In genomic region chr16:23651943-23652468, GRCh38 we compare ENCODE assay signal across 23 cellular contexts. TPM values are rescaled to one million over a fixed set of nuclear protein-coding genes. Genes with fewer than 3 reads are reported as not detected.
DNase-seq lines count a peak whose midpoint lies in the region; ATAC-seq and TF ChIP-seq lines count a peak whose summit lies in the region.
"Had no signal": no experiment of that assay in that cellular context is flagged by ENCODE, and none has a peak within 500 bp of the region (broad histone marks: within the 10 kb centered on the region; RNA-seq: fewer than 3 reads in every experiment).

No MANE protein-coding gene starts in this region.

- CTCF ChIA-PET in activated CD4-positive, alpha-beta T cell treated with anti-CD3 and anti-CD28 coated beads for 36 hours (lab: Charles Lee), result interaction anchor here (1.2 to 2.4 kb wide), 2 partner anchors 16 to 95 kb away, joined by 3 to 14 read pairs; no protein-coding TSS in a partner anchor

- POLR2A ChIA-PET in activated CD4-positive, alpha-beta T cell treated with anti-CD3 and anti-CD28 coated beads for 36 hours (lab: Charles Lee), result no interaction called here

- H3K36me3 ChIP-seq in neutrophil (peaks cover 9% of the 10 kb centered on the region), SJCRH30 (peaks cover 42% of the 10 kb centered on the region)

- TF ChIP-seq CTCF in neutrophil (IDR thresholded peaks at IDR 0.05), result no peak

- H3K27ac ChIP-seq in neutrophil (peak overlapping the region; percentile 74), SJCRH30 (no peak overlapping the region)
- H3K27ac ChIP-seq: heart left ventricle, psoas muscle, SK-N-MC, tibial nerve had no signal

- intact Hi-C loops in activated CD4-positive, alpha-beta T cell treated with anti-CD3 and anti-CD28 coated beads for 36 hours (cut with DNase I, micrococcal nuclease), result loop anchor here in 1 of 2 experiments (1.0 kb wide), 1 partner anchor 18 kb away; no protein-coding TSS in a partner anchor

- H3K4me3 Mint-ChIP-seq in activated CD4-positive, alpha-beta T cell treated with anti-CD3 and anti-CD28 coated beads for 36 hours, result no peak overlapping the region
- H3K4me3 Mint-ChIP-seq in natural killer cell treated with Interleukin-12 subunit alpha and Interleukin-12 subunit beta and Interleukin-15 and Interleukin-18, amount 100 ng/mL, for 72 hours, result no peak overlapping the region
- H3K4me3 Mint-ChIP-seq: GM23338, nephron had no signal

- peaks cover 50% of the 10 kb centered on the region for H3K36me3 Mint-ChIP-seq in activated CD4-positive, alpha-beta T cell treated with anti-CD3 and anti-CD28 coated beads for 36 hours (ENCODE audit: low read depth)
- peaks cover 24% of the 10 kb centered on the region for H3K36me3 Mint-ChIP-seq in natural killer cell treated with Interleukin-12 subunit alpha and Interleukin-12 subunit beta and Interleukin-15 and Interleukin-18, amount 100 ng/mL, for 72 hours

- DNase-seq in activated CD4-positive, alpha-beta T cell treated with anti-CD3 and anti-CD28 coated beads for 36 hours, result peak; percentile 14
- DNase-seq in activated CD4-positive, alpha-beta T cell treated with anti-CD3 and anti-CD28 coated beads, Interleukin-2, amount 50 U/mL, for 48 hours, result no peak
- DNase-seq in SJCRH30, result no peak
- DNase-seq in natural killer cell treated with Interleukin-12 subunit alpha and Interleukin-12 subunit beta and Interleukin-15 and Interleukin-18, amount 100 ng/mL, for 72 hours (ENCODE audit: low spot score), result no peak
- DNase-seq: activated CD4-positive, alpha-beta T cell treated with anti-CD3 and anti-CD28 coated beads, Interleukin-2, amount 50 U/mL, for 1 hour; anterior cingulate cortex; C1 segment of cervical spinal cord; effector CD8-positive, alpha-beta T cell; GF-D8; heart left ventricle; NCI-H1417 treated with DMSO at 0.1 percent for 48 hours; NCI-H2171 treated with DMSO at 0.1 percent for 48 hours; NCI-H774; psoas muscle had no signal

- H3K4me3 ChIP-seq in neutrophil (ENCODE audit: low read depth in 1 of 2, low read length in 1 of 2) (no peak overlapping the region), SJCRH30 (no peak overlapping the region)
- H3K4me3 ChIP-seq: GM23338, heart left ventricle, psoas muscle, SK-N-MC, smooth muscle cell, tibial nerve had no signal

- H3K27me3 Mint-ChIP-seq in activated CD4-positive, alpha-beta T cell treated with anti-CD3 and anti-CD28 coated beads for 36 hours, result no peaks in the 10 kb centered on the region
- no peaks in the 10 kb centered on the region for H3K27me3 Mint-ChIP-seq in natural killer cell treated with Interleukin-12 subunit alpha and Interleukin-12 subunit beta and Interleukin-15 and Interleukin-18, amount 100 ng/mL, for 72 hours

- H3K9me3 ChIP-seq in neutrophil (no peaks in the 10 kb centered on the region), SJCRH30 (replicated peaks) (no peaks in the 10 kb centered on the region)
- H3K9me3 ChIP-seq: heart left ventricle, psoas muscle, tibial nerve had no signal

- H3K4me1 ChIP-seq in neutrophil (ENCODE audit: control insufficient read depth in 1 of 2, insufficient read depth in 1 of 2, low read depth in 1 of 2, low read length in 1 of 2), result peaks cover 41 to 45% of the 10 kb centered on the region in 2 experiments
- no peaks in the 10 kb centered on the region for H3K4me1 ChIP-seq in SJCRH30
- H3K4me1 ChIP-seq: heart left ventricle, tibial nerve had no signal

- H3K27ac Mint-ChIP-seq in activated CD4-positive, alpha-beta T cell treated with anti-CD3 and anti-CD28 coated beads for 36 hours, result peak overlapping the region; percentile 20
- H3K27ac Mint-ChIP-seq in natural killer cell treated with Interleukin-12 subunit alpha and Interleukin-12 subunit beta and Interleukin-15 and Interleukin-18, amount 100 ng/mL, for 72 hours, result no peak overlapping the region
- H3K27ac Mint-ChIP-seq: GM23338, nephron had no signal

- H3K27me3 ChIP-seq in neutrophil, result no peaks in the 10 kb centered on the region
- no peaks in the 10 kb centered on the region for H3K27me3 ChIP-seq in SJCRH30
- H3K27me3 ChIP-seq: heart left ventricle, tibial nerve had no signal

- H3K4me1 Mint-ChIP-seq in activated CD4-positive, alpha-beta T cell treated with anti-CD3 and anti-CD28 coated beads for 36 hours, result peaks cover 33% of the 10 kb centered on the region
- peaks cover 17 to 21% of the 10 kb centered on the region in 2 donors for H3K4me1 Mint-ChIP-seq in natural killer cell treated with Interleukin-12 subunit alpha and Interleukin-12 subunit beta and Interleukin-15 and Interleukin-18, amount 100 ng/mL, for 72 hours (ENCODE audit: low read depth in 2 of 2)
- H3K4me1 Mint-ChIP-seq: GM23338, nephron had no signal

- H3K9me3 Mint-ChIP-seq in activated CD4-positive, alpha-beta T cell treated with anti-CD3 and anti-CD28 coated beads for 36 hours (ENCODE audit: low read depth), result no peaks in the 10 kb centered on the region
- no peaks in the 10 kb centered on the region for H3K9me3 Mint-ChIP-seq in natural killer cell treated with Interleukin-12 subunit alpha and Interleukin-12 subunit beta and Interleukin-15 and Interleukin-18, amount 100 ng/mL, for 72 hours
- H3K9me3 Mint-ChIP-seq: GM23338, nephron had no signal

- ATAC-seq in activated CD4-positive, alpha-beta T cell treated with anti-CD3 and anti-CD28 coated beads for 36 hours, result peak; percentile 72
- ATAC-seq in GM18868 (IDR thresholded peaks at IDR 0.05; ENCODE audit: unreplicated experiment) (peak; percentile 83), HG03159 (IDR thresholded peaks at IDR 0.05; ENCODE audit: unreplicated experiment) (peak; percentile 53), HG02852 (IDR thresholded peaks at IDR 0.05; ENCODE audit: unreplicated experiment) (no peak)
- no peak for ATAC-seq in natural killer cell treated with Interleukin-12 subunit alpha and Interleukin-12 subunit beta and Interleukin-15 and Interleukin-18, amount 100 ng/mL, for 72 hours
- ATAC-seq: GM23338, heart left ventricle, psoas muscle had no signal

RNA-seq across cellular contexts. Expression of gene DCTN5, which starts 10.7 kb away (rescaled TPM):
- 10 to 100 TPM; 47.1 to 55.8 TPM for total RNA-seq in activated CD4-positive, alpha-beta T cell treated with anti-CD3 and anti-CD28 coated beads for 36 hours
- 65.3 and 74.1 TPM in 2 replicates for total RNA-seq in SJCRH30 (2014; rRNA removed; shearing (Covaris generic))
- total RNA-seq in natural killer cell treated with Interleukin-12 subunit alpha and Interleukin-12 subunit beta and Interleukin-15 and Interleukin-18, amount 100 ng/mL, for 72 hours, result 100 to 1,000 TPM in 1 of 2 donors, 10 to 100 TPM in 1; 95.0 to 107 TPM

RNA-seq across cellular contexts. Expression of gene PALB2, which starts 10.9 kb away (rescaled TPM):
- 10 to 100 TPM; 23.1 to 23.5 TPM for total RNA-seq in activated CD4-positive, alpha-beta T cell treated with anti-CD3 and anti-CD28 coated beads for 36 hours
- 21.9 and 25.9 TPM in 2 replicates for total RNA-seq in SJCRH30 (2014; rRNA removed; shearing (Covaris generic))
- total RNA-seq in natural killer cell treated with Interleukin-12 subunit alpha and Interleukin-12 subunit beta and Interleukin-15 and Interleukin-18, amount 100 ng/mL, for 72 hours, result 10 to 100 TPM; 20.6 to 28.4 TPM

RNA-seq across cellular contexts. Expression of gene PLK1, which starts 26.7 kb away (rescaled TPM):
- total RNA-seq in activated CD4-positive, alpha-beta T cell treated with anti-CD3 and anti-CD28 coated beads for 36 hours, result 100 to 1,000 TPM in 1 of 2 experiments, 10 to 100 TPM in 1; 91.4 to 120 TPM
- 59.3 and 62.4 TPM in 2 replicates for total RNA-seq in SJCRH30 (2014; rRNA removed; shearing (Covaris generic))
- 10 to 100 TPM; 55.6 to 95.6 TPM for total RNA-seq in natural killer cell treated with Interleukin-12 subunit alpha and Interleukin-12 subunit beta and Interleukin-15 and Interleukin-18, amount 100 ng/mL, for 72 hours

RNA-seq across cellular contexts. Expression of gene NDUFAB1, which starts 55.9 kb away (rescaled TPM):
- 100 to 1,000 TPM in 1 of 2 experiments, 10 to 100 TPM in 1; 81.5 to 158 TPM for total RNA-seq in activated CD4-positive, alpha-beta T cell treated with anti-CD3 and anti-CD28 coated beads for 36 hours
- 158 and 165 TPM in 2 replicates for total RNA-seq in SJCRH30 (2014; rRNA removed; shearing (Covaris generic))
- 100 to 1,000 TPM; 101 to 102 TPM for total RNA-seq in natural killer cell treated with Interleukin-12 subunit alpha and Interleukin-12 subunit beta and Interleukin-15 and Interleukin-18, amount 100 ng/mL, for 72 hours

Comparison
In these comparisons a context has a peak if more than half of its experiments do, and no peak if none do; other contexts are left out.
1. ATAC-seq: peak in activated CD4-positive, alpha-beta T cell treated with anti-CD3 and anti-CD28 coated beads for 36 hours (single experiment), GM18868 (single experiment) and HG03159 (single experiment); none in natural killer cell treated with Interleukin-12 subunit alpha and Interleukin-12 subunit beta and Interleukin-15 and Interleukin-18, amount 100 ng/mL, for 72 hours (0 of 2) and HG02852 (single experiment).